Comparison of ENCODE assay signal across 10 cellular contexts in the genomic region with DNA sequence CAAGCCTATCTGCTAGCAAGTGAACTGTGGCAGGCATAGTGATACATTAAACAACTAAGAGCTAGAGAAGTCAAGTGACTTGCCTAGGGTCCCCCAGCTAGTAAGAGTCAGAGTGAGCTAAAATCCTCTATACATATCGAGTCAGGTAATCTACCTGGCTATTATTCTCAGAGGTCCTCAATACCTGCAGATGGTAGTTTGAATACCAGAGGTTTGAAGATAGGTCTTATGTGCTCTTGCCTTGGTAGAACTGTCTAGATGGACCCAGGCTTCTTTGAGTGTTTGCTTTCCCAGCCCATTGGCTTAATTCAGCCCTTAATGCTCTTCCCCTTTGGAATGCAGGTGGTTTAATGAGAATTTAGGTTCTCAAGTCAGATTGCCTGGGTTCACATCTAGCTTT. TPM values are rescaled to one million over a fixed set of nuclear protein-coding genes. Genes with fewer than 3 reads are reported as not detected.
A peak's percentile ranks its signal among the peaks of the same experiment; 100 is the strongest.
DNase-seq lines count a peak whose midpoint lies in the region; ATAC-seq and TF ChIP-seq lines count a peak whose summit lies in the region.
"Had no signal": no experiment of that assay in that cellular context is flagged by ENCODE, and none has a peak within 500 bp of the region (broad histone marks: within the 10 kb centered on the region; RNA-seq: fewer than 3 reads in every experiment).

No MANE protein-coding gene starts in this region.

- POLR2A ChIA-PET in activated CD4-positive, alpha-beta T cell treated with anti-CD3 and anti-CD28 coated beads, Interleukin-2, amount 10 ng/mL, durations not matched to agents 7 days and 5 days (lab: Charles Lee): no interaction called here

- no peak for TF ChIP-seq CTCF in RWPE2 (IDR thresholded peaks at IDR 0.05; ENCODE audit: poor library complexity, severe bottlenecking)
- TF ChIP-seq CTCF in epithelial cell of esophagus (IDR thresholded peaks at IDR 0.05; ENCODE audit: insufficient read depth, low read depth, low read length, missing control alignments): no peak
- TF ChIP-seq CTCF in progenitor cell of endocrine pancreas (IDR thresholded peaks at IDR 0.05; ENCODE audit: unreplicated experiment): no peak
- TF ChIP-seq CTCF in lower leg skin (IDR thresholded peaks at IDR 0.05): no peak

- no peaks in the 10 kb centered on the region for H3K9me3 ChIP-seq in RWPE2 (ENCODE audit: severe bottlenecking)

- H3K4me3 ChIP-seq in RWPE2 (ENCODE audit: severe bottlenecking) (no peak overlapping the region), epithelial cell of esophagus (ENCODE audit: low read length) (peak overlapping the region; percentile 97), lower leg skin (ENCODE audit: low read depth, poor library complexity, severe bottlenecking) (no peak overlapping the region)

- H3K27me3 ChIP-seq in RWPE2 (ENCODE audit: insufficient read depth, poor library complexity, severe bottlenecking): no peaks in the 10 kb centered on the region

- H3K27ac ChIP-seq in RWPE2 (ENCODE audit: poor library complexity, severe bottlenecking): peak overlapping the region; percentile 52

- peak overlapping the region; percentile 93 for H3K27ac Mint-ChIP-seq in activated CD4-positive, alpha-beta T cell treated with anti-CD3 and anti-CD28 coated beads, Interleukin-2, amount 10 ng/mL, durations not matched to agents 7 days and 5 days
- peak overlapping the region; percentile 96 for H3K27ac Mint-ChIP-seq in progenitor cell of endocrine pancreas

- peaks cover 50% of the 10 kb centered on the region for H3K36me3 ChIP-seq in RWPE2 (ENCODE audit: low read depth)

- 80 to 100% methylated on average over 1 of the region's 1 CpG for WGBS in lower leg skin, 2 donors

- no peak for DNase-seq in activated CD4-positive, alpha-beta T cell treated with anti-CD3 and anti-CD28 coated beads, Interleukin-2, amount 10 ng/mL, durations not matched to agents 7 days and 5 days
- DNase-seq in activated CD4-positive, alpha-beta T cell treated with anti-CD3 and anti-CD28 coated beads for 1 hour: no peak
- DNase-seq in RWPE2 (ENCODE audit: low spot score) (no peak), epithelial cell of esophagus (ENCODE audit: low read depth) (no peak), progenitor cell of endocrine pancreas (ENCODE audit: low spot score, unreplicated experiment) (no peak), islet precursor cell (no peak), lower leg skin (ENCODE audit: low spot score in 2 of 2) (no peak)
- DNase-seq: midbrain, NCI-H774 had no signal

- ATAC-seq in RWPE2 (ENCODE audit: low read depth) (no peak), GM18517 (IDR thresholded peaks at IDR 0.05; ENCODE audit: unreplicated experiment) (no peak)

- intact Hi-C loops in lower leg skin (cut with DNase I; ENCODE audit: low total_unique reads): no loop called here

- TF ChIP-seq POLR2A in lower leg skin (IDR thresholded peaks at IDR 0.05): no peak

- no peaks in the 10 kb centered on the region for H3K9me3 Mint-ChIP-seq in activated CD4-positive, alpha-beta T cell treated with anti-CD3 and anti-CD28 coated beads, Interleukin-2, amount 10 ng/mL, durations not matched to agents 7 days and 5 days
- H3K9me3 Mint-ChIP-seq in progenitor cell of endocrine pancreas (ENCODE audit: low read depth): no peaks in the 10 kb centered on the region

- peaks cover 1% of the 10 kb centered on the region for H3K36me3 Mint-ChIP-seq in activated CD4-positive, alpha-beta T cell treated with anti-CD3 and anti-CD28 coated beads, Interleukin-2, amount 10 ng/mL, durations not matched to agents 7 days and 5 days (ENCODE audit: low read depth)
- peaks cover 4% of the 10 kb centered on the region for H3K36me3 Mint-ChIP-seq in progenitor cell of endocrine pancreas (ENCODE audit: insufficient read depth)

- CTCF ChIA-PET in activated CD4-positive, alpha-beta T cell treated with anti-CD3 and anti-CD28 coated beads, Interleukin-2, amount 10 ng/mL, durations not matched to agents 7 days and 5 days (lab: Charles Lee): interaction anchor here (1.0 to 3.1 kb wide), 3 partner anchors 29 to 412 kb away, joined by 3 to 13 read pairs (median 6); a partner anchor contains a TSS

- peaks cover 22% of the 10 kb centered on the region for H3K4me1 Mint-ChIP-seq in activated CD4-positive, alpha-beta T cell treated with anti-CD3 and anti-CD28 coated beads, Interleukin-2, amount 10 ng/mL, durations not matched to agents 7 days and 5 days
- H3K4me1 Mint-ChIP-seq in progenitor cell of endocrine pancreas (ENCODE audit: low read depth): peaks cover 10% of the 10 kb centered on the region

- peaks cover 5% of the 10 kb centered on the region for H3K4me1 ChIP-seq in RWPE2 (ENCODE audit: insufficient read depth, poor library complexity, severe bottlenecking)

- H3K4me3 Mint-ChIP-seq in activated CD4-positive, alpha-beta T cell treated with anti-CD3 and anti-CD28 coated beads, Interleukin-2, amount 10 ng/mL, durations not matched to agents 7 days and 5 days: peak overlapping the region; percentile 85
- H3K4me3 Mint-ChIP-seq in progenitor cell of endocrine pancreas (ENCODE audit: low read depth): peak overlapping the region; percentile 88

- no peaks in the 10 kb centered on the region for H3K27me3 Mint-ChIP-seq in activated CD4-positive, alpha-beta T cell treated with anti-CD3 and anti-CD28 coated beads, Interleukin-2, amount 10 ng/mL, durations not matched to agents 7 days and 5 days
- H3K27me3 Mint-ChIP-seq in progenitor cell of endocrine pancreas: no peaks in the 10 kb centered on the region

RNA-seq across cellular contexts. Expression of a gene that starts 1.1 kb away (rescaled TPM):
- total RNA-seq in activated CD4-positive, alpha-beta T cell treated with anti-CD3 and anti-CD28 coated beads, Interleukin-2, amount 10 ng/mL, durations not matched to agents 7 days and 5 days: 100 to 1,000 TPM; 152 to 165 TPM
- total RNA-seq in progenitor cell of endocrine pancreas (286 and 290 TPM in 2 replicates), lower leg skin (100 to 1,000 TPM; 148 to 222 (median 201) TPM)

RNA-seq across cellular contexts. Expression of a gene that starts 13.5 kb away (rescaled TPM):
- not detected for total RNA-seq in activated CD4-positive, alpha-beta T cell treated with anti-CD3 and anti-CD28 coated beads, Interleukin-2, amount 10 ng/mL, durations not matched to agents 7 days and 5 days
- total RNA-seq in progenitor cell of endocrine pancreas: not detected in 2 replicates
- total RNA-seq in lower leg skin: not detected
